In genomic region chr6:33313105-33313708, GRCh38 we compare ENCODE assay signal across 1 cellular context.
TF ChIP-seq lines count a peak whose summit lies in the region.

No MANE protein-coding gene starts in this region.

TF ChIP-seq in A549, 52 proteins besides CTCF, POLR2A, EP300 and RAD21 (continued from another document):
- no peak for TF ChIP-seq HOXB5 (CRISPR knock-in tag; IDR thresholded peaks at IDR 0.05)
- TF ChIP-seq KDM5A (IDR thresholded peaks at IDR 0.05), result no peak
- no peak for TF ChIP-seq BCL3 (IDR thresholded peaks at IDR 0.05)
- TF ChIP-seq POLR2AphosphoS2 (conservative IDR thresholded peaks at IDR 0.05; ENCODE audit: low read length), result no peak
- no peak for TF ChIP-seq JUN (IDR thresholded peaks at IDR 0.05)
- TF ChIP-seq TFCP2L1 (CRISPR knock-in tag; IDR thresholded peaks at IDR 0.05), result no peak
- no peak for TF ChIP-seq CBX8 (IDR thresholded peaks at IDR 0.05)
- TF ChIP-seq ELK1 (IDR thresholded peaks at IDR 0.05; ENCODE audit: low read depth, low read length), result no peak
- no peak for TF ChIP-seq ZFP36 (IDR thresholded peaks at IDR 0.05; ENCODE audit: borderline replicate concordance, partially characterized antibody)
TF ChIP-seq in A549: peak in this region for 0.
